Comparison of ENCODE assay signal across 1 cellular context in genomic region chr4:77800077-77800476, GRCh38.
TF ChIP-seq lines count a peak whose summit lies in the region.

No MANE protein-coding gene starts in this region.

TF ChIP-seq in SK-N-SH treated with all-trans-retinoic acid at 6 μM for 48 hours, 23 proteins besides CTCF, POLR2A, EP300 and RAD21 (continued from another document):
- TF ChIP-seq ISL1 (CRISPR knock-in tag; IDR thresholded peaks at IDR 0.05) (no peak), ZNF70 (CRISPR knock-in tag; IDR thresholded peaks at IDR 0.05) (no peak), ZFP3 (CRISPR knock-in tag; IDR thresholded peaks at IDR 0.05) (no peak), ARNTL (CRISPR knock-in tag; IDR thresholded peaks at IDR 0.05; ENCODE audit: borderline replicate concordance, low read depth) (no peak), OSR1 (CRISPR knock-in tag; IDR thresholded peaks at IDR 0.05) (no peak)
